In genomic region chr15:89514186-89514585, GRCh38 we compare ENCODE assay signal across 20 cellular contexts. TPM values are rescaled to one million over a fixed set of nuclear protein-coding genes. Genes with fewer than 3 reads are reported as not detected.
A peak's percentile ranks its signal among the peaks of the same experiment; 100 is the strongest.
DNase-seq lines count a peak whose midpoint lies in the region; ATAC-seq, FAIRE-seq and TF ChIP-seq lines count a peak whose summit lies in the region.
"Had no signal": no experiment of that assay in that cellular context is flagged by ENCODE, and none has a peak within 500 bp of the region (broad histone marks: within the 10 kb centered on the region; RNA-seq: fewer than 3 reads in every experiment).

No MANE protein-coding gene starts in this region.

- H3K4me2 ChIP-seq in A549 (peak overlapping the region; percentile 18; the same call in 1 of the 3 replicates), keratinocyte (ENCODE audit: control insufficient read depth, extremely low read depth, insufficient read depth, low read depth, low read length) (peak overlapping the region; percentile 43)

- intact Hi-C loops in lower leg skin (cut with DNase I; ENCODE audit: low total_unique reads) = no loop called here

- peak overlapping the region; percentile 19 to 65; a peak in 3 of 6 replicates for H3K27ac ChIP-seq in A549
- H3K27ac ChIP-seq in RWPE1 = peak overlapping the region; percentile 84
- H3K27ac ChIP-seq in epithelial cell of prostate = peak overlapping the region; percentile 98
- H3K27ac ChIP-seq in keratinocyte (ENCODE audit: control insufficient read depth, insufficient read depth, low read length) = peak overlapping the region; percentile 69

- FAIRE-seq in A549 (lab: Jason Lieb, UNC) (peak; percentile 61), keratinocyte (lab: Jason Lieb, UNC) (no peak)
- FAIRE-seq: A204.1, GM12878, HepG2, HTR-8/SVneo had no signal

- H3K9me3 ChIP-seq in A549 = no peaks in the 10 kb centered on the region
- H3K9me3 ChIP-seq in keratinocyte (ENCODE audit: control insufficient read depth, low read depth, low read length) = no peaks in the 10 kb centered on the region
- H3K9me3 ChIP-seq: BE2C had no signal

- no peak for TF ChIP-seq RAD21 in A549 (conservative IDR thresholded peaks at IDR 0.05 in 1 of 2, IDR thresholded peaks at IDR 0.05 in 1 of 2)

- H3K79me2 ChIP-seq in keratinocyte (ENCODE audit: control insufficient read depth, insufficient read depth, low read length) = no peaks in the 10 kb centered on the region

- no peak overlapping the region for H2AFZ ChIP-seq in keratinocyte (ENCODE audit: control insufficient read depth, low read length)

- H3K4me3 ChIP-seq in A549 = no peak overlapping the region
- no peak overlapping the region for H3K4me3 ChIP-seq in keratinocyte (ENCODE audit: control insufficient read depth in 2 of 3, extremely low read depth in 1 of 3, insufficient read depth in 2 of 3, low read depth in 1 of 3, low read length in 3 of 3)
- no peak overlapping the region for H3K4me3 ChIP-seq in lower leg skin (ENCODE audit: low read depth, poor library complexity, severe bottlenecking)
- H3K4me3 ChIP-seq: GM12878 had no signal

- POLR2A ChIA-PET in A549 (lab: Yijun Ruan, JAX) = interaction anchor here (1.0 kb wide), 1 partner anchor 16 kb away, joined by 3 read pairs; no protein-coding TSS in a partner anchor
- POLR2A ChIA-PET in RWPE1 (lab: Yijun Ruan, JAX; ENCODE audit: low non-redundant PET) = no interaction called here

- no peak overlapping the region for H3K9ac ChIP-seq in keratinocyte (ENCODE audit: control insufficient read depth, extremely low read depth, insufficient read depth, low read length)

- ATAC-seq in A549 = no peak
- no peak for ATAC-seq in left lobe of liver
- ATAC-seq in GM18519 (IDR thresholded peaks at IDR 0.05; ENCODE audit: low FRiP score, unreplicated experiment) = no peak
- ATAC-seq in HG03108 (IDR thresholded peaks at IDR 0.05; ENCODE audit: unreplicated experiment) = no peak
- ATAC-seq: GM12878, HepG2 had no signal

- H3K36me3 ChIP-seq in keratinocyte (ENCODE audit: control insufficient read depth in 2 of 2, extremely low read depth in 1 of 2, insufficient read depth in 2 of 2, low read length in 2 of 2) = no peaks in the 10 kb centered on the region
- H3K36me3 ChIP-seq: BE2C had no signal

- no peaks in the 10 kb centered on the region for H4K20me1 ChIP-seq in keratinocyte (ENCODE audit: control insufficient read depth, extremely low read depth, insufficient read depth, low read length)

- DNase-seq in A549 (ENCODE audit: low read depth in 1 of 2, low spot score in 1 of 2) = no peak
- DNase-seq in RWPE1 (ENCODE audit: low spot score) = no peak
- no peak for DNase-seq in epithelial cell of prostate (ENCODE audit: low read depth, low spot score)
- DNase-seq in keratinocyte (ENCODE audit: low read depth, low spot score) = no peak
- DNase-seq in left lobe of liver (ENCODE audit: low spot score) = no peak
- no peak for DNase-seq in lower leg skin (ENCODE audit: low spot score in 2 of 2)
- DNase-seq: BE2C; CD4-positive, alpha-beta memory T cell; DMS79; HCEC 1CT; HFFc6 had no signal

- no peak for TF ChIP-seq EP300 in A549 (IDR thresholded peaks at IDR 0.05)

- TF ChIP-seq POLR2A in A549 (IDR thresholded peaks at IDR 0.05; ENCODE audit: low read length) (no peak), lower leg skin (IDR thresholded peaks at IDR 0.05) (no peak)

- WGBS in A549 (ENCODE audit: missing lambda C conversion rate) = 65% methylated on average over 7 of the region's 7 CpGs
- 71 to 81% methylated on average over 7 of the region's 7 CpGs for WGBS in lower leg skin, 2 donors

- H3K9me1 ChIP-seq in keratinocyte (ENCODE audit: control insufficient read depth, extremely low read depth, insufficient read depth, low read length) = no peaks in the 10 kb centered on the region

- CTCF ChIA-PET in A549 (lab: Yijun Ruan, JAX) = interaction anchor here (0.6 to 1.7 kb wide), 9 partner anchors 9 to 209 kb away, joined by 3 to 14 read pairs (median 3); no protein-coding TSS in a partner anchor
- CTCF ChIA-PET in RWPE1 (lab: Yijun Ruan, JAX) = no interaction called here

- TF ChIP-seq CTCF in A549 (IDR thresholded peaks at IDR 0.05) (no peak), RWPE1 (conservative IDR thresholded peaks at IDR 0.05; ENCODE audit: low read depth) (no peak), keratinocyte (optimal IDR thresholded peaks at IDR 0.05 in 1 of 3, IDR thresholded peaks at IDR 0.05 in 1 of 3, conservative IDR thresholded peaks at IDR 0.05 in 1 of 3; ENCODE audit: extremely low read depth in 1 of 3, insufficient read depth in 2 of 3, low read length in 3 of 3) (no peak), lower leg skin (IDR thresholded peaks at IDR 0.05) (no peak)

- no peaks in the 10 kb centered on the region for H3K27me3 ChIP-seq in keratinocyte (ENCODE audit: control insufficient read depth, extremely low read depth, insufficient read depth, low read length)

- dilution Hi-C loops in keratinocyte (cut with MboI; ENCODE audit: extremely low pct_ligation_motif_present, low sequenced_read_pairs) = no loop called here

- H3K4me1 ChIP-seq in A549 = peaks cover 9% of the 10 kb centered on the region
- H3K4me1 ChIP-seq in keratinocyte (ENCODE audit: control insufficient read depth, extremely low read depth, insufficient read depth, low read length) = peaks cover 25% of the 10 kb centered on the region
- H3K4me1 ChIP-seq: BE2C had no signal

TF ChIP-seq in A549, 52 proteins besides CTCF, POLR2A, EP300 and RAD21:
- TF ChIP-seq REST (IDR thresholded peaks at IDR 0.05) (no peak), FOXS1 (CRISPR knock-in tag; IDR thresholded peaks at IDR 0.05) (no peak)

RNA-seq across cellular contexts. Expression of gene RHCG, which starts 17.8 kb away (rescaled TPM):
- polyA plus RNA-seq in A549 (2011; rRNA removed) (11.0 and 16.6 TPM in 2 replicates), A549 (2017; fragmentation: RNase III; extraction: RNeasy Plus Mini Kit Qiagen cat#74134 plus additional on column Dnase treatment) (3.1 to 3.7 TPM (median 3.6 TPM) in 3 replicates), keratinocyte (6.9 to 41.3 TPM (median 8.9 TPM) in 3 replicates)
- 3.9 and 5.4 TPM in 2 replicates for polyA plus RNA-seq in A549 (2012; cell fraction: cytosol; rRNA removed)
- polyA plus RNA-seq in A549 (2012; cell fraction: nucleus; rRNA removed) = 12.6 and 13.7 TPM in 2 replicates
- 27.0 and 35.6 TPM in 2 replicates for polyA minus RNA-seq in A549 (2011; rRNA and poly(A)+ RNA removed)
- polyA plus RNA-seq in keratinocyte (2011; ENCODE audit: low read depth) = 21.5 TPM
- polyA plus RNA-seq in keratinocyte (2011; cell fraction: cytosol; rRNA removed) = 5.2 and 8.2 TPM in 2 replicates
- polyA plus RNA-seq in keratinocyte (2011; cell fraction: nucleus; rRNA removed) = 19.5 and 31.0 TPM in 2 replicates
- polyA plus RNA-seq in keratinocyte (2012; ENCODE audit: low replicate concordance) = 7.5 and 72.5 TPM in 2 replicates
- polyA minus RNA-seq in keratinocyte = 17.8 to 79.6 TPM (median 20.1 TPM) in 3 replicates
- 12.1 TPM for polyA minus RNA-seq in keratinocyte (2011; cell fraction: cytosol; rRNA and poly(A)+ RNA removed)
- polyA minus RNA-seq in keratinocyte (2011; cell fraction: nucleus; rRNA and poly(A)+ RNA removed) = 17.7 and 35.1 TPM in 2 replicates
- total RNA-seq in left lobe of liver (0.15 TPM), lower leg skin (10 to 100 TPM in 3 of 4 donors, 1 to 10 TPM in 1; 1.3 to 29.0 (median 23.7) TPM)
- total RNA-seq: CD4-positive, alpha-beta memory T cell; G401; H4; HepG2; HFFc6 had no signal
- polyA plus RNA-seq: AG04450; CD4-positive, alpha-beta memory T cell; HepG2 had no signal

Comparison
In these comparisons a context has a peak if more than half of its experiments do, and no peak if none do; other contexts are left out.
1. H3K27ac ChIP-seq: peak in every context shown above with its lines; median percentile 98 in epithelial cell of prostate; 84 in RWPE1; 69 in keratinocyte; 42 in A549.